ENCODE assay signal across 1 cellular context in genomic region chr5:34674226-34674625, GRCh38.
TF ChIP-seq lines count a peak whose summit lies in the region.

No MANE protein-coding gene starts in this region.

TF ChIP-seq in K562, 482 proteins besides CTCF, POLR2A, EP300 and RAD21 (continued from another document):
- TF ChIP-seq KLF10 (CRISPR knock-in tag; IDR thresholded peaks at IDR 0.05) (no peak), NFXL1 (CRISPR knock-in tag; IDR thresholded peaks at IDR 0.05) (no peak)
